In genomic region chr17:80909635-80910034, GRCh38 we compare ENCODE assay signal across 25 cellular contexts.
DNase-seq lines count a peak whose midpoint lies in the region; ATAC-seq, FAIRE-seq and TF ChIP-seq lines count a peak whose summit lies in the region.
"Had no signal": no experiment of that assay in that cellular context is flagged by ENCODE, and none has a peak within 500 bp of the region (broad histone marks: within the 10 kb centered on the region; RNA-seq: fewer than 3 reads in every experiment).

No MANE protein-coding gene starts in this region.

- no peaks in the 10 kb centered on the region for H3K4me1 Mint-ChIP-seq in activated CD4-positive, alpha-beta memory T cell treated with anti-CD3 and anti-CD28 coated beads, Interleukin-2, amount 10 ng/mL, durations not matched to agents 7 days and 5 days
- no peaks in the 10 kb centered on the region for H3K4me1 Mint-ChIP-seq in activated CD4-positive, alpha-beta memory T cell treated with anti-CD3 and anti-CD28 coated beads for 36 hours (ENCODE audit: low read depth)
- H3K4me1 Mint-ChIP-seq in activated B cell treated with CpG ODN at 0.5 μM for 24 hours (peaks cover 65% of the 10 kb centered on the region), progenitor cell of endocrine pancreas (ENCODE audit: low read depth) (peaks cover 7% of the 10 kb centered on the region), MCF 10A (ENCODE audit: insufficient read depth, unreplicated experiment) (no peaks in the 10 kb centered on the region)
- peaks cover 5% of the 10 kb centered on the region for H3K4me1 Mint-ChIP-seq in activated T-cell treated with anti-CD3 and anti-CD28 coated beads, Interleukin-2, amount 50 U/mL, for 4 hours (ENCODE audit: low read depth)

- peaks cover 59% of the 10 kb centered on the region for H3K36me3 Mint-ChIP-seq in activated CD4-positive, alpha-beta memory T cell treated with anti-CD3 and anti-CD28 coated beads, Interleukin-2, amount 10 ng/mL, durations not matched to agents 7 days and 5 days (ENCODE audit: low read depth)
- peaks cover 26% of the 10 kb centered on the region for H3K36me3 Mint-ChIP-seq in activated CD4-positive, alpha-beta memory T cell treated with anti-CD3 and anti-CD28 coated beads for 36 hours
- H3K36me3 Mint-ChIP-seq in activated B cell treated with CpG ODN at 0.5 μM for 24 hours (ENCODE audit: low read depth) = peaks cover 37% of the 10 kb centered on the region
- peaks cover 20% of the 10 kb centered on the region for H3K36me3 Mint-ChIP-seq in progenitor cell of endocrine pancreas (ENCODE audit: insufficient read depth)
- H3K36me3 Mint-ChIP-seq in MCF 10A (ENCODE audit: insufficient read depth, unreplicated experiment) = peaks cover 28% of the 10 kb centered on the region
- peaks cover 34% of the 10 kb centered on the region for H3K36me3 Mint-ChIP-seq in activated T-cell treated with anti-CD3 and anti-CD28 coated beads, Interleukin-2, amount 50 U/mL, for 4 hours (ENCODE audit: insufficient read depth)

- H3K4me3 Mint-ChIP-seq in activated CD4-positive, alpha-beta memory T cell treated with anti-CD3 and anti-CD28 coated beads, Interleukin-2, amount 10 ng/mL, durations not matched to agents 7 days and 5 days = no peak overlapping the region
- no peak overlapping the region for H3K4me3 Mint-ChIP-seq in activated CD4-positive, alpha-beta memory T cell treated with anti-CD3 and anti-CD28 coated beads for 36 hours
- H3K4me3 Mint-ChIP-seq in activated B cell treated with CpG ODN at 0.5 μM for 24 hours (peak overlapping the region; percentile 87), progenitor cell of endocrine pancreas (ENCODE audit: low read depth) (no peak overlapping the region), MCF 10A (ENCODE audit: unreplicated experiment) (no peak overlapping the region)
- H3K4me3 Mint-ChIP-seq in activated T-cell treated with anti-CD3 and anti-CD28 coated beads, Interleukin-2, amount 50 U/mL, for 4 hours = no peak overlapping the region
- H3K4me3 Mint-ChIP-seq: activated naive CD8-positive, alpha-beta T cell had no signal

- no TSS peak for BruUV-seq in MCF 10A (replicated peaks; lab: Mats Ljungman, UMichigan)

- CTCF ChIA-PET in activated CD4-positive, alpha-beta memory T cell treated with anti-CD3 and anti-CD28 coated beads, Interleukin-2, amount 10 ng/mL, durations not matched to agents 7 days and 5 days (lab: Charles Lee) = interaction anchor here (1.2 to 2.6 kb wide), 2 partner anchors 10 to 60 kb away, joined by 3 to 9 read pairs; no protein-coding TSS in a partner anchor
- CTCF ChIA-PET in activated CD4-positive, alpha-beta memory T cell treated with anti-CD3 and anti-CD28 coated beads for 36 hours (lab: Charles Lee) = interaction anchor here (1.1 to 2.2 kb wide), 2 partner anchors 11 to 77 kb away, joined by 3 to 11 read pairs; no protein-coding TSS in a partner anchor
- CTCF ChIA-PET in activated B cell treated with CpG ODN at 0.5 μM for 24 hours (lab: Charles Lee) (interaction anchor here (1.2 to 2.7 kb wide), 3 partner anchors 9 to 60 kb away, joined by 4 to 14 read pairs (median 6); no protein-coding TSS in a partner anchor), MCF 10A (lab: Yijun Ruan, JAX) (interaction anchor here (0.6 kb wide), 2 partner anchors 73 to 79 kb away, joined by 3 read pairs; no protein-coding TSS in a partner anchor)

- TF ChIP-seq CTCF in activated B cell treated with CpG ODN at 0.5 μM for 24 hours (IDR thresholded peaks at IDR 0.05) (no peak), progenitor cell of endocrine pancreas (IDR thresholded peaks at IDR 0.05; ENCODE audit: unreplicated experiment) (no peak), MCF 10A (IDR thresholded peaks at IDR 0.05; ENCODE audit: unreplicated experiment) (no peak)

- peak overlapping the region; percentile 14 for H3K27ac Mint-ChIP-seq in activated CD4-positive, alpha-beta memory T cell treated with anti-CD3 and anti-CD28 coated beads, Interleukin-2, amount 10 ng/mL, durations not matched to agents 7 days and 5 days
- H3K27ac Mint-ChIP-seq in activated CD4-positive, alpha-beta memory T cell treated with anti-CD3 and anti-CD28 coated beads for 36 hours = no peak overlapping the region
- H3K27ac Mint-ChIP-seq in activated B cell treated with CpG ODN at 0.5 μM for 24 hours = peak overlapping the region; percentile 95
- H3K27ac Mint-ChIP-seq in progenitor cell of endocrine pancreas = peak overlapping the region; percentile 43
- no peak overlapping the region for H3K27ac Mint-ChIP-seq in MCF 10A (ENCODE audit: low read depth, unreplicated experiment)
- H3K27ac Mint-ChIP-seq: activated naive CD8-positive, alpha-beta T cell had no signal

- H3K9me3 Mint-ChIP-seq in activated CD4-positive, alpha-beta memory T cell treated with anti-CD3 and anti-CD28 coated beads, Interleukin-2, amount 10 ng/mL, durations not matched to agents 7 days and 5 days = peaks cover 2% of the 10 kb centered on the region
- no peaks in the 10 kb centered on the region for H3K9me3 Mint-ChIP-seq in activated CD4-positive, alpha-beta memory T cell treated with anti-CD3 and anti-CD28 coated beads for 36 hours
- H3K9me3 Mint-ChIP-seq in activated B cell treated with CpG ODN at 0.5 μM for 24 hours = peaks cover 2% of the 10 kb centered on the region
- no peaks in the 10 kb centered on the region for H3K9me3 Mint-ChIP-seq in progenitor cell of endocrine pancreas (ENCODE audit: low read depth)
- H3K9me3 Mint-ChIP-seq in MCF 10A (ENCODE audit: unreplicated experiment) = no peaks in the 10 kb centered on the region
- no peaks in the 10 kb centered on the region for H3K9me3 Mint-ChIP-seq in activated T-cell treated with anti-CD3 and anti-CD28 coated beads, Interleukin-2, amount 50 U/mL, for 4 hours

- POLR2A ChIA-PET in activated CD4-positive, alpha-beta memory T cell treated with anti-CD3 and anti-CD28 coated beads, Interleukin-2, amount 10 ng/mL, durations not matched to agents 7 days and 5 days (lab: Charles Lee) = interaction anchor here (0.8 to 2.6 kb wide), 5 partner anchors 9 to 32 kb away, joined by 3 to 9 read pairs (median 4); no protein-coding TSS in a partner anchor
- POLR2A ChIA-PET in activated CD4-positive, alpha-beta memory T cell treated with anti-CD3 and anti-CD28 coated beads for 36 hours (lab: Charles Lee) = no interaction called here
- POLR2A ChIA-PET in activated B cell treated with CpG ODN at 0.5 μM for 24 hours (lab: Charles Lee) = interaction anchor here (0.6 to 5.2 kb wide), 8 partner anchors 8 to 972 kb away, joined by 3 to 49 read pairs (median 8); no protein-coding TSS in a partner anchor
- POLR2A ChIA-PET in MCF 10A (lab: Yijun Ruan, JAX) = interaction anchor here (0.7 to 1.2 kb wide), 2 partner anchors 8 to 471 kb away, joined by 3 to 4 read pairs; no protein-coding TSS in a partner anchor

- intact Hi-C loops in activated CD4-positive, alpha-beta memory T cell treated with anti-CD3 and anti-CD28 coated beads for 36 hours (cut with micrococcal nuclease) = no loop called here
- intact Hi-C loops in activated B cell treated with CpG ODN at 0.5 μM for 24 hours (cut with micrococcal nuclease) = loop anchor here (1.0 to 5.0 kb wide), 5 partner anchors 17 to 172 kb away; no protein-coding TSS in a partner anchor
- intact Hi-C loops in MCF 10A (cut with micrococcal nuclease) = no loop called here

- DNase-seq in activated CD4-positive, alpha-beta memory T cell treated with anti-CD3 and anti-CD28 coated beads, Interleukin-2, amount 10 ng/mL, durations not matched to agents 7 days and 5 days = no peak
- DNase-seq in activated CD4-positive, alpha-beta memory T cell treated with anti-CD3 and anti-CD28 coated beads for 36 hours = no peak
- DNase-seq in GM19239 (ENCODE audit: insufficient read length, low spot score) (no peak), activated B cell treated with CpG ODN at 0.5 μM for 24 hours (no peak), progenitor cell of endocrine pancreas (ENCODE audit: low spot score, unreplicated experiment) (no peak), NCI-H1930 (lab: John Stamatoyannopoulos, UW) (no peak), MCF 10A (ENCODE audit: unreplicated experiment) (no peak)
- no peak for DNase-seq in activated T-cell treated with anti-CD3 and anti-CD28 coated beads, Interleukin-2, amount 50 U/mL, for 4 hours
- DNase-seq: 8988T; activated CD4-positive, alpha-beta T cell treated with anti-CD3 and anti-CD28 coated beads for 4 hours; cortex of kidney; erythroblast; H7; NCI-H1417 treated with DMSO at 0.1 percent for 48 hours; NCI-H2081; NCI-H526; SIG-M5; stimulated activated naive CD8-positive, alpha-beta T cell treated with anti-CD3 and anti-CD28 coated beads, Interleukin-15, Interleukin-2, amounts not matched to agents 100 U/mL and 50 U/mL, for 24 hours; T-helper 9 cell had no signal

- no peak for ATAC-seq in activated B cell treated with CpG ODN at 0.5 μM for 24 hours (ENCODE audit: low read depth)
- no peak for ATAC-seq in activated T-cell treated with anti-CD3 and anti-CD28 coated beads, Interleukin-2, amount 50 U/mL, for 4 hours
- ATAC-seq: Panc1; pancreas; stimulated activated naive CD8-positive, alpha-beta T cell treated with anti-CD3 and anti-CD28 coated beads, Interleukin-15, Interleukin-2, amounts not matched to agents 100 U/mL and 50 U/mL, for 24 hours; upper lobe of right lung had no signal

- FAIRE-seq in GM19239 (lab: Jason Lieb, UNC) = peak; percentile 99
- FAIRE-seq: astrocyte, G401.6, pancreas had no signal

- H3K27me3 Mint-ChIP-seq in activated CD4-positive, alpha-beta memory T cell treated with anti-CD3 and anti-CD28 coated beads, Interleukin-2, amount 10 ng/mL, durations not matched to agents 7 days and 5 days = no peaks in the 10 kb centered on the region
- no peaks in the 10 kb centered on the region for H3K27me3 Mint-ChIP-seq in activated CD4-positive, alpha-beta memory T cell treated with anti-CD3 and anti-CD28 coated beads for 36 hours
- H3K27me3 Mint-ChIP-seq in activated B cell treated with CpG ODN at 0.5 μM for 24 hours = no peaks in the 10 kb centered on the region
- no peaks in the 10 kb centered on the region for H3K27me3 Mint-ChIP-seq in progenitor cell of endocrine pancreas
- no peaks in the 10 kb centered on the region for H3K27me3 Mint-ChIP-seq in MCF 10A (ENCODE audit: insufficient read depth, unreplicated experiment)
- H3K27me3 Mint-ChIP-seq in activated T-cell treated with anti-CD3 and anti-CD28 coated beads, Interleukin-2, amount 50 U/mL, for 4 hours (ENCODE audit: low read depth) = no peaks in the 10 kb centered on the region
- H3K27me3 Mint-ChIP-seq: activated naive CD8-positive, alpha-beta T cell had no signal

Comparison
In these comparisons a context has a peak if more than half of its experiments do, and no peak if none do; other contexts are left out.
1. H3K27ac Mint-ChIP-seq: peak in activated CD4-positive, alpha-beta memory T cell treated with anti-CD3 and anti-CD28 coated beads, Interleukin-2, amount 10 ng/mL, durations not matched to agents 7 days and 5 days (single experiment), activated B cell treated with CpG ODN at 0.5 μM for 24 hours (single experiment) and progenitor cell of endocrine pancreas (single experiment); none in activated CD4-positive, alpha-beta memory T cell treated with anti-CD3 and anti-CD28 coated beads for 36 hours (single experiment) and MCF 10A (single experiment).